In genomic region chr4:127788517-127788916, GRCh38 we compare ENCODE assay signal across 1 cellular context.
TF ChIP-seq lines count a peak whose summit lies in the region.

No MANE protein-coding gene starts in this region.

TF ChIP-seq in GM23338, 12 proteins besides CTCF, POLR2A, EP300 and RAD21 (continued from another document):
- no peak for TF ChIP-seq REST (IDR thresholded peaks at IDR 0.05; ENCODE audit: unreplicated experiment)
- TF ChIP-seq ZNF331 (CRISPR knock-in tag; IDR thresholded peaks at IDR 0.05; ENCODE audit: low read depth) = no peak
